1 cellular context compared by ENCODE assay signal in genomic region chr22:36198482-36198881, GRCh38.
TF ChIP-seq lines count a peak whose summit lies in the region.

No MANE protein-coding gene starts in this region.

TF ChIP-seq in WTC11, 78 proteins besides CTCF, POLR2A, EP300 and RAD21:
- TF ChIP-seq PREB (CRISPR knock-in tag; IDR thresholded peaks at IDR 0.05; ENCODE audit: borderline replicate concordance): no peak
